ENCODE assay signal across 1 cellular context in the genomic region with DNA sequence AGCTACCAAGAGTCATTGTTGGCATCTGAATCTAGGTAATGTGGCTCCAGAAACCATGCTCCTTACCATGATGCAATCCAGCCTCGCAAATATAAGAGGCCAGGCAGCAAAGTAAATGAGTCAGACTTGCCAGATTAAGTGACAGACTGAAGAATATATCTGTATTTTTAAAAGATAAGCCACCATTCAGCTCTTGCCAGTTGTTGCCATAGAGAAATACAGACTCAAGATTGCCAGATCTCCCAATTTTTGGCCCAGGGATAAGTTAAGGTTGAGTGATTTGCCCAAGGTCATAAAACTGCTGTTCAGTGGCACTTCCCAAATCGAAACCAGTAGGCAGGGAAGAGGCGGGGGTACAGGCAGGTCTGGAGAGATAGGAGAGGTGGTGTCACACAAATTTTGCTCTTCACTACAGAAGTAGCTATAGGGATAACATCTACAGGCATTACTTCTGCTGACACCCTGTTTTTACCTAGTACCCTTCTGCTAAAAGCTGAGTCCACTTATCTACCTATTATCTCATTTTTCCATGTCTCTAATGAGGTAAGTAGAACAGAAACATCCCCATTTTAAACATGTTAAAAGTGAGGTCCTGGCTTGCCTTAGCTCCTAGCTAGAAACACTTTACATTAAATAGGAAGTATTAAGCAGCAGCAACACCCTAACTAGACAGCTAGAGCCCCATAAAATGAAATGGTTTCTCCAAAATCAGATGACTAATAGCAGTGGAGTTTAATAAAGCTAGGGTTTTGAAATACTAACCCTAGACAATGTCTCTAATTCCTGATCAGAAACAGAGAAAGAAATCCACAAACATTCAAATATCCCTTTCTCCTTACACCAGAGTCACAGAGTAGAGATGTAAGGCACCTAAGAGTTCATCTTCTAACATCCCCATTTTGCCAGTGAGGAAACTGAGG.
A peak's percentile ranks its signal among the peaks of the same experiment; 100 is the strongest.
TF ChIP-seq lines count a peak whose summit lies in the region.

No MANE protein-coding gene starts in this region.

TF ChIP-seq in SK-N-SH, 30 proteins besides CTCF, POLR2A, EP300 and RAD21 (continued from another document):
- peak; percentile 53; the same call in 1 of the 2 replicates for TF ChIP-seq FOSL2 (IDR thresholded peaks at IDR 0.05; ENCODE audit: borderline replicate concordance, low read depth)
- no peak for TF ChIP-seq FOXM1 (IDR thresholded peaks at IDR 0.05; ENCODE audit: low read depth)
- TF ChIP-seq, protein P1, sequence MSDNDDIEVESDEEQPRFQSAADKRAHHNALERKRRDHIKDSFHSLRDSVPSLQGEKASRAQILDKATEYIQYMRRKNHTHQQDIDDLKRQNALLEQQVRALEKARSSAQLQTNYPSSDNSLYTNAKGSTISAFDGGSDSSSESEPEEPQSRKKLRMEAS (IDR thresholded peaks at IDR 0.05; ENCODE audit: low read depth): peak; percentile 76; the same call in 1 of the 2 replicates
- TF ChIP-seq, protein P2, sequence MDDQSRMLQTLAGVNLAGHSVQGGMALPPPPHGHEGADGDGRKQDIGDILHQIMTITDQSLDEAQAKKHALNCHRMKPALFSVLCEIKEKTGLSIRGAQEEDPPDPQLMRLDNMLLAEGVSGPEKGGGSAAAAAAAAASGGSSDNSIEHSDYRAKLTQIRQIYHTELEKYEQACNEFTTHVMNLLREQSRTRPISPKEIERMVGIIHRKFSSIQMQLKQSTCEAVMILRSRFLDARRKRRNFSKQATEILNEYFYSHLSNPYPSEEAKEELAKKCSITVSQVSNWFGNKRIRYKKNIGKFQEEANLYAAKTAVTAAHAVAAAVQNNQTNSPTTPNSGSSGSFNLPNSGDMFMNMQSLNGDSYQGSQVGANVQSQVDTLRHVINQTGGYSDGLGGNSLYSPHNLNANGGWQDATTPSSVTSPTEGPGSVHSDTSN (IDR thresholded peaks at IDR 0.05): peak; percentile 58; the same call in 1 of the 2 replicates
